1 cellular context compared by ENCODE assay signal in the genomic region with DNA sequence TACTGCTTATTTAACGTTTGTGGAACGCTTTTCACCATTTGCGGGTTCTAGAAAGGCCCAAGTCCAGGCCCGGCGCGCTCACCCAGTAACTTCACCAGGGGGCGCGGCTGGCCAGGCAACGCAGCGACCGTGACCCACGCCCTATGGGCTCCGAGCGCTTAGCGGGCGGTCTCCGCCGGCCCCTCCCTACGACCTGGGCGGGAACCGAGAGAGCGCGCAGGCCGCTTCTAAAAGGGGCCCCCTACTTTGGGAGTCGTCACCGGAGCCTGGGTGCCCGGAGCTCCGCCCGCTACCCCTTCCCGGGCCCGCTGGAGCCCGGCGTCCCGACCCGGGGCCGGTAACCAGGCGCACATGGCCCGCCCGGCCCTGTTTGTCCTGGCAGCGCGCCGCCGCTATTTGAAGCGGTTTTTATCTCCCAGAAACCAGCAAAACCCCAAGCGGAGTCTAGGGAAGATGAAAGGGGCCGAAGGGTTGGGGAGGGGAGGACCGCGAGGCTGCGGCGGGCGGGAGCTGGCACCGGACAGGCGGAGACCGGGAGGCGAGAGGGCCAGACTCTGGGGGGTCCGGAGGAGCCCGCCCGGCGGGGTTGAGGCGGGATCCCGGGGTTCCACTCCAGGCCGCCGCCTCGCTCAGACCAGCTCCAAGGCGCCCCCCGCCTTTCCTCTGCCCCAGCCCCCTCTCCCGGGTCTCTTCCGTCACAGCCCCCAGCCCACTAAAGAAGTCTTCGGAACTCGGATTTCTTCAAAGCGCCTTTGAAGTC.
TF ChIP-seq lines count a peak whose summit lies in the region.

No MANE protein-coding gene starts in this region.

TF ChIP-seq in A549, 52 proteins besides CTCF, POLR2A, EP300 and RAD21 (continued from another document):
- no peak for TF ChIP-seq ZFP36 (IDR thresholded peaks at IDR 0.05; ENCODE audit: borderline replicate concordance, partially characterized antibody)
- TF ChIP-seq MYC (IDR thresholded peaks at IDR 0.05; ENCODE audit: borderline replicate concordance, low read length) = peak; percentile 43; the same call in 1 of the 2 replicates
- TF ChIP-seq FOSL2 (IDR thresholded peaks at IDR 0.05) = no peak
- TF ChIP-seq FOSL2 (CRISPR knock-in tag; IDR thresholded peaks at IDR 0.05) = 0 out of 2 replicates have a peak, but pooled peaks have one; percentile 12
- TF ChIP-seq, protein P1, sequence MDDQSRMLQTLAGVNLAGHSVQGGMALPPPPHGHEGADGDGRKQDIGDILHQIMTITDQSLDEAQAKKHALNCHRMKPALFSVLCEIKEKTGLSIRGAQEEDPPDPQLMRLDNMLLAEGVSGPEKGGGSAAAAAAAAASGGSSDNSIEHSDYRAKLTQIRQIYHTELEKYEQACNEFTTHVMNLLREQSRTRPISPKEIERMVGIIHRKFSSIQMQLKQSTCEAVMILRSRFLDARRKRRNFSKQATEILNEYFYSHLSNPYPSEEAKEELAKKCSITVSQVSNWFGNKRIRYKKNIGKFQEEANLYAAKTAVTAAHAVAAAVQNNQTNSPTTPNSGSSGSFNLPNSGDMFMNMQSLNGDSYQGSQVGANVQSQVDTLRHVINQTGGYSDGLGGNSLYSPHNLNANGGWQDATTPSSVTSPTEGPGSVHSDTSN (IDR thresholded peaks at IDR 0.05) = peak; percentile 12; the same call in 1 of the 2 replicates
- no peak for TF ChIP-seq ZSCAN20 (CRISPR knock-in tag; IDR thresholded peaks at IDR 0.05)
- TF ChIP-seq, protein P2, sequence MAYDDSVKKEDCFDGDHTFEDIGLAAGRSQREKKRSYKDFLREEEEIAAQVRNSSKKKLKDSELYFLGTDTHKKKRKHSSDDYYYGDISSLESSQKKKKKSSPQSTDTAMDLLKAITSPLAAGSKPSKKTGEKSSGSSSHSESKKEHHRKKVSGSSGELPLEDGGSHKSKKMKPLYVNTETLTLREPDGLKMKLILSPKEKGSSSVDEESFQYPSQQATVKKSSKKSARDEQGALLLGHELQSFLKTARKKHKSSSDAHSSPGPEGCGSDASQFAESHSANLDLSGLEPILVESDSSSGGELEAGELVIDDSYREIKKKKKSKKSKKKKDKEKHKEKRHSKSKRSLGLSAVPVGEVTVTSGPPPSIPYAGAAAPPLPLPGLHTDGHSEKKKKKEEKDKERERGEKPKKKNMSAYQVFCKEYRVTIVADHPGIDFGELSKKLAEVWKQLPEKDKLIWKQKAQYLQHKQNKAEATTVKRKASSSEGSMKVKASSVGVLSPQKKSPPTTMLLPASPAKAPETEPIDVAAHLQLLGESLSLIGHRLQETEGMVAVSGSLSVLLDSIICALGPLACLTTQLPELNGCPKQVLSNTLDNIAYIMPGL (CRISPR knock-in tag; IDR thresholded peaks at IDR 0.05; ENCODE audit: borderline replicate concordance) = peak; percentile 66; the same call in 1 of the 2 replicates
TF ChIP-seq in A549: peak in this region for 13.
